Comparison of ENCODE assay signal across 8 cellular contexts in genomic region chr12:64608901-64609542, GRCh38. TPM values are rescaled to one million over a fixed set of nuclear protein-coding genes. Genes with fewer than 3 reads are reported as not detected.
DNase-seq lines count a peak whose midpoint lies in the region; ATAC-seq and TF ChIP-seq lines count a peak whose summit lies in the region.

No MANE protein-coding gene starts in this region.

- H3K27me3 ChIP-seq in endocrine pancreas (ENCODE audit: control insufficient read depth, insufficient read depth, low read length) (no peaks in the 10 kb centered on the region), mucosa of stomach (ENCODE audit: control insufficient read depth, insufficient read depth, low read length) (no peaks in the 10 kb centered on the region), upper lobe of right lung (no peaks in the 10 kb centered on the region)

- H3K27ac ChIP-seq in upper lobe of right lung, result peak overlapping the region; percentile 89

- H3K36me3 ChIP-seq in endocrine pancreas (ENCODE audit: control insufficient read depth, insufficient read depth, low read length) (no peaks in the 10 kb centered on the region), mucosa of stomach (ENCODE audit: control insufficient read depth, insufficient read depth, low read length) (no peaks in the 10 kb centered on the region), upper lobe of right lung (no peaks in the 10 kb centered on the region)

- H3K4me3 ChIP-seq in endocrine pancreas (ENCODE audit: control insufficient read depth, insufficient read depth, low read length) (peak overlapping the region; percentile 82), mucosa of stomach (ENCODE audit: low read length) (peak overlapping the region; percentile 83), upper lobe of right lung (peak overlapping the region; percentile 96)

- intact Hi-C loops in Right ventricle myocardium superior (cut with DNase I) (loop anchor here (5.0 kb wide), 1 partner anchor 57 kb away; no protein-coding TSS in a partner anchor), Right ventricle myocardium inferior (cut with DNase I) (loop anchor here (5.0 kb wide), 1 partner anchor 57 kb away; no protein-coding TSS in a partner anchor), upper lobe of right lung (cut with DNase I) (no loop called here)

- H3K4me1 ChIP-seq in endocrine pancreas (ENCODE audit: control insufficient read depth, insufficient read depth, low read length), result no peaks in the 10 kb centered on the region
- no peaks in the 10 kb centered on the region for H3K4me1 ChIP-seq in mucosa of stomach (ENCODE audit: control insufficient read depth, insufficient read depth, low read length)
- peaks cover 20% of the 10 kb centered on the region for H3K4me1 ChIP-seq in upper lobe of right lung

- H3K9me3 ChIP-seq in endocrine pancreas (ENCODE audit: control insufficient read depth, low read length) (no peaks in the 10 kb centered on the region), mucosa of stomach (ENCODE audit: control insufficient read depth, low read length) (no peaks in the 10 kb centered on the region), upper lobe of right lung (no peaks in the 10 kb centered on the region)

- TF ChIP-seq CTCF in upper lobe of right lung (IDR thresholded peaks at IDR 0.05), result no peak

- H3K9ac ChIP-seq in endocrine pancreas (ENCODE audit: control insufficient read depth, insufficient read depth, low read length) (no peak overlapping the region), mucosa of stomach (ENCODE audit: low read length) (peak overlapping the region; percentile 52)

- DNase-seq in Right ventricle myocardium superior (no peak), Right ventricle myocardium inferior (ENCODE audit: missing footprints) (no peak), NCI-H2227 treated with DMSO at 0.1 percent for 48 hours (lab: John Stamatoyannopoulos, UW) (peak; percentile 50), upper lobe of right lung (no peak)
- peak; percentile 44 to 47 for DNase-seq in activated CD4-positive, alpha-beta T cell treated with anti-CD3 and anti-CD28 coated beads for 4 hours

- peak; percentile 1 for ATAC-seq in Right ventricle myocardium superior (ENCODE audit: poor library complexity)
- ATAC-seq in Right ventricle myocardium inferior, result no peak
- peak; percentile 20 for ATAC-seq in HG02763 (IDR thresholded peaks at IDR 0.05; ENCODE audit: unreplicated experiment)
- ATAC-seq in upper lobe of right lung, result peak; percentile 3

RNA-seq across cellular contexts. Expression of gene RASSF3, which starts 1.3 kb away (rescaled TPM):
- total RNA-seq in Right ventricle myocardium superior, result 117 TPM
- 123 TPM for total RNA-seq in Right ventricle myocardium inferior
- total RNA-seq in upper lobe of right lung, result 96.5 TPM

Comparison
In these comparisons a context has a peak if more than half of its experiments do, and no peak if none do; other contexts are left out.
1. DNase-seq: peak in NCI-H2227 treated with DMSO at 0.1 percent for 48 hours (single experiment) and activated CD4-positive, alpha-beta T cell treated with anti-CD3 and anti-CD28 coated beads for 4 hours (2 of 2); none in Right ventricle myocardium superior (single experiment), Right ventricle myocardium inferior (single experiment) and upper lobe of right lung (single experiment).
2. Peak in every context shown above with its lines, with median percentiles within 50 percentile points of each other: H3K4me3 ChIP-seq.